ENCODE assay signal across 8 cellular contexts in genomic region chr21:29360799-29361765, GRCh38.
DNase-seq lines count a peak whose midpoint lies in the region; ATAC-seq and TF ChIP-seq lines count a peak whose summit lies in the region.
"Had no signal": no experiment of that assay in that cellular context is flagged by ENCODE, and none has a peak within 500 bp of the region (broad histone marks: within the 10 kb centered on the region; RNA-seq: fewer than 3 reads in every experiment).

No MANE protein-coding gene starts in this region.

- in situ Hi-C loops in G401 (cut with HindIII; ENCODE audit: low sequenced_read_pairs): no loop called here

- H3K27ac Mint-ChIP-seq in brain: peak overlapping the region in 1 of 5 experiments; percentile 61
- H3K27ac Mint-ChIP-seq in natural killer cell treated with Interleukin-12 subunit alpha and Interleukin-12 subunit beta and Interleukin-15 and Interleukin-18, amount 100 ng/mL, for 72 hours: no peak overlapping the region

- H3K27me3 Mint-ChIP-seq in brain: no peaks in the 10 kb centered on the region
- H3K27me3 Mint-ChIP-seq in natural killer cell treated with Interleukin-12 subunit alpha and Interleukin-12 subunit beta and Interleukin-15 and Interleukin-18, amount 100 ng/mL, for 72 hours: no peaks in the 10 kb centered on the region

- ATAC-seq in HG02642 (IDR thresholded peaks at IDR 0.05; ENCODE audit: poor library complexity, unreplicated experiment): no peak
- ATAC-seq in natural killer cell treated with Interleukin-12 subunit alpha and Interleukin-12 subunit beta and Interleukin-15 and Interleukin-18, amount 100 ng/mL, for 72 hours: no peak

- peak; percentile 50 to 61 for TF ChIP-seq CTCF in brain (conservative IDR thresholded peaks at IDR 0.05)

- H3K4me1 Mint-ChIP-seq in brain: peaks cover 7% of the 10 kb centered on the region
- peaks cover 5 to 15% of the 10 kb centered on the region in 2 donors for H3K4me1 Mint-ChIP-seq in natural killer cell treated with Interleukin-12 subunit alpha and Interleukin-12 subunit beta and Interleukin-15 and Interleukin-18, amount 100 ng/mL, for 72 hours (ENCODE audit: low read depth in 2 of 2)

- peaks cover 27% of the 10 kb centered on the region for H3K36me3 Mint-ChIP-seq in brain
- H3K36me3 Mint-ChIP-seq in natural killer cell treated with Interleukin-12 subunit alpha and Interleukin-12 subunit beta and Interleukin-15 and Interleukin-18, amount 100 ng/mL, for 72 hours: no peaks in the 10 kb centered on the region

- DNase-seq in G401 (ENCODE audit: low spot score) (peak; percentile 47), NCI-H1417 treated with DMSO at 0.1 percent for 48 hours (lab: John Stamatoyannopoulos, UW) (peak; percentile 1), midbrain (lab: John Stamatoyannopoulos, UW) (peak; percentile 44), NCI-H1048 (lab: John Stamatoyannopoulos, UW) (no peak)
- no peak for DNase-seq in natural killer cell treated with Interleukin-12 subunit alpha and Interleukin-12 subunit beta and Interleukin-15 and Interleukin-18, amount 100 ng/mL, for 72 hours (ENCODE audit: low spot score)
- DNase-seq: activated CD4-positive, alpha-beta T cell treated with anti-CD3 and anti-CD28 coated beads for 48 hours had no signal

- H3K4me3 Mint-ChIP-seq in brain: no peak overlapping the region
- no peak overlapping the region for H3K4me3 Mint-ChIP-seq in natural killer cell treated with Interleukin-12 subunit alpha and Interleukin-12 subunit beta and Interleukin-15 and Interleukin-18, amount 100 ng/mL, for 72 hours

- peaks cover 0 to 3% (median 0%) of the 10 kb centered on the region in 5 experiments for H3K9me3 Mint-ChIP-seq in brain
- no peaks in the 10 kb centered on the region for H3K9me3 Mint-ChIP-seq in natural killer cell treated with Interleukin-12 subunit alpha and Interleukin-12 subunit beta and Interleukin-15 and Interleukin-18, amount 100 ng/mL, for 72 hours

Comparison
In these comparisons a context has a peak if more than half of its experiments do, and no peak if none do; other contexts are left out.
1. DNase-seq: peak in G401 (single experiment), NCI-H1417 treated with DMSO at 0.1 percent for 48 hours (single experiment) and midbrain (single experiment); none in natural killer cell treated with Interleukin-12 subunit alpha and Interleukin-12 subunit beta and Interleukin-15 and Interleukin-18, amount 100 ng/mL, for 72 hours (single experiment) and NCI-H1048 (single experiment).